Comparison of ENCODE assay signal across 10 cellular contexts in genomic region chr22:42114721-42115120, GRCh38. TPM values are rescaled to one million over a fixed set of nuclear protein-coding genes. Genes with fewer than 3 reads are reported as not detected.
DNase-seq lines count a peak whose midpoint lies in the region; ATAC-seq and TF ChIP-seq lines count a peak whose summit lies in the region.
"Had no signal": no experiment of that assay in that cellular context is flagged by ENCODE, and none has a peak within 500 bp of the region (broad histone marks: within the 10 kb centered on the region; RNA-seq: fewer than 3 reads in every experiment).

No MANE protein-coding gene starts in this region.

- no peaks in the 10 kb centered on the region for H3K27me3 ChIP-seq in GM23338 (ENCODE audit: insufficient read depth)

- H3K27me3 Mint-ChIP-seq in GM23338 (ENCODE audit: insufficient read depth, low read depth, poor library complexity), result peaks cover 8% of the 10 kb centered on the region
- H3K27me3 Mint-ChIP-seq: activated naive CD8-positive, alpha-beta T cell had no signal

- no peak overlapping the region for H3K27ac Mint-ChIP-seq in GM23338
- H3K27ac Mint-ChIP-seq: activated naive CD8-positive, alpha-beta T cell had no signal

- no peaks in the 10 kb centered on the region for H3F3A ChIP-seq in GM23338 (replicated peaks; ENCODE audit: low read depth)

- no peak overlapping the region for H3K27ac ChIP-seq in GM23338 (ENCODE audit: low read depth)
- H3K27ac ChIP-seq: parathyroid adenoma had no signal

- no peak overlapping the region for H2AFZ ChIP-seq in GM23338
- H2AFZ ChIP-seq: parathyroid adenoma had no signal

- H4K20me1 ChIP-seq in GM23338 (replicated peaks; ENCODE audit: insufficient read depth), result no peaks in the 10 kb centered on the region

- TF ChIP-seq CTCF in AG10803 (conservative IDR thresholded peaks at IDR 0.05; ENCODE audit: low read length) (peak; percentile 54), GM23338 (conservative IDR thresholded peaks at IDR 0.05; ENCODE audit: low read depth in 2 of 2) (peak; percentile 65 to 71), WI38 (IDR thresholded peaks at IDR 0.05; ENCODE audit: low read depth, low read length) (peak; percentile 36; the same call in 1 of the 2 replicates)

- peaks cover under 1% of the 10 kb centered on the region; the same call in 1 of the 3 replicates for H3K4me1 Mint-ChIP-seq in GM23338

- H3K9me3 Mint-ChIP-seq in GM23338, result peaks cover 37% of the 10 kb centered on the region

- H3K4me3 Mint-ChIP-seq in GM23338, result no peak overlapping the region
- H3K4me3 Mint-ChIP-seq: activated naive CD8-positive, alpha-beta T cell had no signal

- H3K4me2 ChIP-seq in GM23338, result no peak overlapping the region

- peak; percentile 10 for DNase-seq in AG10803 (ENCODE audit: low read depth)
- peak; percentile 86 for DNase-seq in GM23338 (ENCODE audit: low spot score)
- DNase-seq in inferior parietal cortex (ENCODE audit: extremely low spot score), result peak; percentile 22
- no peak for DNase-seq in NCI-H1417 treated with DMSO at 0.1 percent for 48 hours (lab: John Stamatoyannopoulos, UW)
- no peak for DNase-seq in activated effector memory CD4-positive, alpha-beta T cell treated with Interleukin-2 at 50 U/mL for 16 hours
- DNase-seq in central memory CD4-positive, alpha-beta T cell, result no peak
- DNase-seq in NCI-H510A treated with DMSO at 0.1 percent for 48 hours (lab: John Stamatoyannopoulos, UW), result no peak

- no peak overlapping the region for H3K4me3 ChIP-seq in AG10803 (ENCODE audit: low read length)
- H3K4me3 ChIP-seq in GM23338, result no peak overlapping the region
- H3K4me3 ChIP-seq in WI38 (ENCODE audit: low read depth, low read length), result no peak overlapping the region

- ATAC-seq in GM23338, result no peak

- peaks cover 24% of the 10 kb centered on the region; the same call in 2 of the 3 replicates for H3K36me3 Mint-ChIP-seq in GM23338 (ENCODE audit: low read depth)

- H3K79me2 ChIP-seq in GM23338 (replicated peaks; ENCODE audit: insufficient read depth), result no peaks in the 10 kb centered on the region
- H3K79me2 ChIP-seq: parathyroid adenoma had no signal

- peaks cover 3% of the 10 kb centered on the region; the same call in 1 of the 2 replicates for H3K36me3 ChIP-seq in GM23338 (ENCODE audit: insufficient read depth)

- no peaks in the 10 kb centered on the region for H3K4me1 ChIP-seq in GM23338 (ENCODE audit: insufficient read depth)
- H3K4me1 ChIP-seq: parathyroid adenoma had no signal

- H3K9me2 ChIP-seq in GM23338 (ENCODE audit: insufficient read depth), result no peaks in the 10 kb centered on the region

TF ChIP-seq in GM23338, 12 proteins besides CTCF, POLR2A, EP300 and RAD21 (continues in another document):
- TF ChIP-seq POLR2AphosphoS5 (IDR thresholded peaks at IDR 0.05; ENCODE audit: low read depth), result no peak
- no peak for TF ChIP-seq JUNB (IDR thresholded peaks at IDR 0.05; ENCODE audit: unreplicated experiment)
- TF ChIP-seq ZNF114 (CRISPR knock-in tag; IDR thresholded peaks at IDR 0.05), result no peak
- no peak for TF ChIP-seq EZH2phosphoT487 (IDR thresholded peaks at IDR 0.05; ENCODE audit: unreplicated experiment)
- TF ChIP-seq, protein P1, sequence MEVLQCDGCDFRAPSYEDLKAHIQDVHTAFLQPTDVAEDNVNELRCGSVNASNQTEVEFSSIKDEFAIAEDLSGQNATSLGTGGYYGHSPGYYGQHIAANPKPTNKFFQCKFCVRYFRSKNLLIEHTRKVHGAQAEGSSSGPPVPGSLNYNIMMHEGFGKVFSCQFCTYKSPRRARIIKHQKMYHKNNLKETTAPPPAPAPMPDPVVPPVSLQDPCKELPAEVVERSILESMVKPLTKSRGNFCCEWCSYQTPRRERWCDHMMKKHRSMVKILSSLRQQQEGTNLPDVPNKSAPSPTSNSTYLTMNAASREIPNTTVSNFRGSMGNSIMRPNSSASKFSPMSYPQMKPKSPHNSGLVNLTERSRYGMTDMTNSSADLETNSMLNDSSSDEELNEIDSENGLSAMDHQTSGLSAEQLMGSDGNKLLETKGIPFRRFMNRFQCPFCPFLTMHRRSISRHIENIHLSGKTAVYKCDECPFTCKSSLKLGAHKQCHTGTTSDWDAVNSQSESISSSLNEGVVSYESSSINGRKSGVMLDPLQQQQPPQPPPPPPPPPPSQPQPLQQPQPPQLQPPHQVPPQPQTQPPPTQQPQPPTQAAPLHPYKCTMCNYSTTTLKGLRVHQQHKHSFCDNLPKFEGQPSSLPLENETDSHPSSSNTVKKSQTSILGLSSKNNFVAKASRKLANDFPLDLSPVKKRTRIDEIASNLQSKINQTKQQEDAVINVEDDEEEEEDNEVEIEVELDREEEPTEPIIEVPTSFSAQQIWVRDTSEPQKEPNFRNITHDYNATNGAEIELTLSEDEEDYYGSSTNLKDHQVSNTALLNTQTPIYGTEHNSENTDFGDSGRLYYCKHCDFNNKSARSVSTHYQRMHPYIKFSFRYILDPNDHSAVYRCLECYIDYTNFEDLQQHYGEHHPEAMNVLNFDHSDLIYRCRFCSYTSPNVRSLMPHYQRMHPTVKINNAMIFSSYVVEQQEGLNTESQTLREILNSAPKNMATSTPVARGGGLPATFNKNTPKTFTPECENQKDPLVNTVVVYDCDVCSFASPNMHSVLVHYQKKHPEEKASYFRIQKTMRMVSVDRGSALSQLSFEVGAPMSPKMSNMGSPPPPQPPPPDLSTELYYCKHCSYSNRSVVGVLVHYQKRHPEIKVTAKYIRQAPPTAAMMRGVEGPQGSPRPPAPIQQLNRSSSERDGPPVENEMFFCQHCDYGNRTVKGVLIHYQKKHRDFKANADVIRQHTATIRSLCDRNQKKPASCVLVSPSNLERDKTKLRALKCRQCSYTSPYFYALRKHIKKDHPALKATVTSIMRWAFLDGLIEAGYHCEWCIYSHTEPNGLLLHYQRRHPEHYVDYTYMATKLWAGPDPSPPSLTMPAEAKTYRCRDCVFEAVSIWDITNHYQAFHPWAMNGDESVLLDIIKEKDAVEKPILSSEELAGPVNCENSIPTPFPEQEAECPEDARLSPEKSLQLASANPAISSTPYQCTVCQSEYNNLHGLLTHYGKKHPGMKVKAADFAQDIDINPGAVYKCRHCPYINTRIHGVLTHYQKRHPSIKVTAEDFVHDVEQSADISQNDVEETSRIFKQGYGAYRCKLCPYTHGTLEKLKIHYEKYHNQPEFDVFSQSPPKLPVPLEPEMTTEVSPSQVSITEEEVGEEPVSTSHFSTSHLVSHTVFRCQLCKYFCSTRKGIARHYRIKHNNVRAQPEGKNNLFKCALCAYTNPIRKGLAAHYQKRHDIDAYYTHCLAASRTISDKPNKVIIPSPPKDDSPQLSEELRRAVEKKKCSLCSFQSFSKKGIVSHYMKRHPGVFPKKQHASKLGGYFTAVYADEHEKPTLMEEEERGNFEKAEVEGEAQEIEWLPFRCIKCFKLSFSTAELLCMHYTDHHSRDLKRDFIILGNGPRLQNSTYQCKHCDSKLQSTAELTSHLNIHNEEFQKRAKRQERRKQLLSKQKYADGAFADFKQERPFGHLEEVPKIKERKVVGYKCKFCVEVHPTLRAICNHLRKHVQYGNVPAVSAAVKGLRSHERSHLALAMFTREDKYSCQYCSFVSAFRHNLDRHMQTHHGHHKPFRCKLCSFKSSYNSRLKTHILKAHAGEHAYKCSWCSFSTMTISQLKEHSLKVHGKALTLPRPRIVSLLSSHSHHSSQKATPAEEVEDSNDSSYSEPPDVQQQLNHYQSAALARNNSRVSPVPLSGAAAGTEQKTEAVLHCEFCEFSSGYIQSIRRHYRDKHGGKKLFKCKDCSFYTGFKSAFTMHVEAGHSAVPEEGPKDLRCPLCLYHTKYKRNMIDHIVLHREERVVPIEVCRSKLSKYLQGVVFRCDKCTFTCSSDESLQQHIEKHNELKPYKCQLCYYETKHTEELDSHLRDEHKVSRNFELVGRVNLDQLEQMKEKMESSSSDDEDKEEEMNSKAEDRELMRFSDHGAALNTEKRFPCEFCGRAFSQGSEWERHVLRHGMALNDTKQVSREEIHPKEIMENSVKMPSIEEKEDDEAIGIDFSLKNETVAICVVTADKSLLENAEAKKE (CRISPR knock-in tag; IDR thresholded peaks at IDR 0.05), result no peak
- no peak for TF ChIP-seq EZH2 (IDR thresholded peaks at IDR 0.05; ENCODE audit: low read depth, unreplicated experiment)
- TF ChIP-seq ETS1 (IDR thresholded peaks at IDR 0.05), result no peak
- no peak for TF ChIP-seq ZNF331 (CRISPR knock-in tag; IDR thresholded peaks at IDR 0.05; ENCODE audit: low read depth)
- no peak for TF ChIP-seq STAT1 (IDR thresholded peaks at IDR 0.05; ENCODE audit: unreplicated experiment)
- no peak for TF ChIP-seq NANOG (IDR thresholded peaks at IDR 0.05; ENCODE audit: borderline replicate concordance)

RNA-seq across cellular contexts. Expression of gene CYP2D6, which starts 15.9 kb away (rescaled TPM):
- 0.27 and 1.3 TPM in 2 replicates for total RNA-seq in GM23338 (2014; rRNA removed; shearing (Covaris generic))
- polyA plus RNA-seq in GM23338 (2016; fragmentation: Nextera tagmentation; extraction: Ambion mirVana), result 0.56 and 1.2 TPM in 2 replicates

RNA-seq across cellular contexts. Expression of gene NDUFA6, which starts 24.1 kb away (rescaled TPM):
- 69.8 and 98.4 TPM in 2 replicates for total RNA-seq in GM23338 (2014; rRNA removed; shearing (Covaris generic))
- 428 and 433 TPM in 2 replicates for polyA plus RNA-seq in GM23338 (2016; fragmentation: Nextera tagmentation; extraction: Ambion mirVana)

RNA-seq across cellular contexts. Expression of gene SMDT1, which starts 35.2 kb away (rescaled TPM):
- total RNA-seq in GM23338 (2014; rRNA removed; shearing (Covaris generic)), result 4.9 and 5.2 TPM in 2 replicates
- 95.1 and 97.9 TPM in 2 replicates for polyA plus RNA-seq in GM23338 (2016; fragmentation: Nextera tagmentation; extraction: Ambion mirVana)

RNA-seq across cellular contexts. Expression of gene PHETA2, which starts 40.7 kb away (rescaled TPM):
- total RNA-seq in GM23338 (2014; rRNA removed; shearing (Covaris generic)), result 5.9 and 7.6 TPM in 2 replicates
- 3.8 and 4.5 TPM in 2 replicates for polyA plus RNA-seq in GM23338 (2016; fragmentation: Nextera tagmentation; extraction: Ambion mirVana)

RNA-seq across cellular contexts. Expression of gene NAGA, which starts 44.1 kb away (rescaled TPM):
- total RNA-seq in GM23338 (2014; rRNA removed; shearing (Covaris generic)), result 17.8 and 21.4 TPM in 2 replicates
- 6.3 and 6.6 TPM in 2 replicates for polyA plus RNA-seq in GM23338 (2016; fragmentation: Nextera tagmentation; extraction: Ambion mirVana)

Comparison
In these comparisons a context has a peak if more than half of its experiments do, and no peak if none do; other contexts are left out.
1. DNase-seq: peak in AG10803 (single experiment), GM23338 (single experiment) and inferior parietal cortex (single experiment); none in NCI-H1417 treated with DMSO at 0.1 percent for 48 hours (single experiment), activated effector memory CD4-positive, alpha-beta T cell treated with Interleukin-2 at 50 U/mL for 16 hours (single experiment), central memory CD4-positive, alpha-beta T cell (single experiment) and NCI-H510A treated with DMSO at 0.1 percent for 48 hours (single experiment).
2. Peak in every context shown above with its lines, with median percentiles within 50 percentile points of each other: CTCF ChIP-seq.